Comparison of ENCODE assay signal across 18 cellular contexts in the genomic region with DNA sequence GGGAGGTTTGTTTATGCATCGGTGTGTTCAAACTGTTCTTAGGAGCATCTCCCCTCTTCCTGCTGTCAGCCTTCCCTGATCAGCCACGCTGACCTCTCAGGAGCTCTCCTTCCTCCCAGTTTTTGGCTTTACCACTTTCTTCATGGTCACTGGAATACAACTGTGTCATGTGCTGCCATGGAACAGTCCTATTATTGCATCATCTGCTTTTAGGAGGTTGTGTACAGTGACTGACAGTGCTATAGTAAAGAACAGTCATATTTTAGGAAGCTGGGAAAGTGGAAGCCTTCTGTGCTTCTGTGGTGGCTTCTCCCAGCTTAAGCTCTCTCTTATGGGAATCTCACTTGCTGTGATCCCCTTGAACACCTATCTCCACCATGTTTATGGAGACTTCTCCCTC.
DNase-seq lines count a peak whose midpoint lies in the region; FAIRE-seq and TF ChIP-seq lines count a peak whose summit lies in the region.
"Had no signal": no experiment of that assay in that cellular context is flagged by ENCODE, and none has a peak within 500 bp of the region (broad histone marks: within the 10 kb centered on the region; RNA-seq: fewer than 3 reads in every experiment).

No MANE protein-coding gene starts in this region.

- in situ Hi-C loops in mammary epithelial cell (cut with MboI; ENCODE audit: low sequenced_read_pairs in 2 of 2), result no loop called here

- CTCF ChIA-PET in mammary epithelial cell (lab: Charles Lee; ENCODE audit: low non-redundant PET), result no interaction called here

- DNase-seq in mammary epithelial cell (no peak), breast epithelium (ENCODE audit: low spot score in 2 of 2) (no peak), HT1080 (ENCODE audit: low read depth) (peak; percentile 6), epithelial cell of esophagus (ENCODE audit: low read depth) (peak; percentile 38), osteoblast (ENCODE audit: insufficient read length, low spot score, missing footprints) (peak; percentile 30), putamen (ENCODE audit: low spot score) (no peak), GM03348 (ENCODE audit: low spot score) (no peak), small intestine (no peak)
- DNase-seq: CD8-positive, alpha-beta memory T cell; DMS79; MG63; NCI-H1092 treated with DMSO at 0.1 percent for 48 hours; NCI-H1694; NCI-H2107; NCI-H69 had no signal

- H3K9ac ChIP-seq in mammary epithelial cell (ENCODE audit: insufficient read depth, low read length), result no peak overlapping the region
- H3K9ac ChIP-seq: BLaER1 treated with 17β-estradiol and CSF1 and Interleukin-3, amounts not matched to agents 10 nM and 100 nM had no signal

- BruUV-seq in mammary epithelial cell (replicated peaks; lab: Mats Ljungman, UMichigan), result no TSS peak

- dilution Hi-C loops in mammary epithelial cell (cut with HindIII; ENCODE audit: low sequenced_read_pairs), result no loop called here

- H3K4me1 ChIP-seq in mammary epithelial cell (ENCODE audit: insufficient read depth, low read length), result peaks cover 10% of the 10 kb centered on the region
- H3K4me1 ChIP-seq in breast epithelium, result no peaks in the 10 kb centered on the region
- H3K4me1 ChIP-seq in osteoblast (ENCODE audit: insufficient read depth, low read length), result no peaks in the 10 kb centered on the region
- no peaks in the 10 kb centered on the region for H3K4me1 ChIP-seq in small intestine (ENCODE audit: control insufficient read depth in 2 of 2, insufficient read depth in 1 of 2, low read depth in 1 of 2, low read length in 1 of 2)

- no peaks in the 10 kb centered on the region for H4K20me1 ChIP-seq in mammary epithelial cell (ENCODE audit: insufficient read depth, low read length)
- H4K20me1 ChIP-seq in osteoblast (ENCODE audit: insufficient read depth, low read length), result no peaks in the 10 kb centered on the region
- H4K20me1 ChIP-seq: BLaER1 treated with 17β-estradiol and CSF1 and Interleukin-3, amounts not matched to agents 10 nM and 100 nM had no signal

- H3K79me2 ChIP-seq in mammary epithelial cell (ENCODE audit: insufficient read depth, low read length) (no peaks in the 10 kb centered on the region), osteoblast (ENCODE audit: insufficient read depth, low read length) (no peaks in the 10 kb centered on the region)

- no peaks in the 10 kb centered on the region for H3K36me3 ChIP-seq in mammary epithelial cell (ENCODE audit: insufficient read depth, low read length)
- H3K36me3 ChIP-seq in breast epithelium, result no peaks in the 10 kb centered on the region
- no peaks in the 10 kb centered on the region for H3K36me3 ChIP-seq in osteoblast (ENCODE audit: insufficient read depth, low read length)
- no peaks in the 10 kb centered on the region for H3K36me3 ChIP-seq in small intestine (ENCODE audit: control insufficient read depth in 2 of 2, insufficient read depth in 2 of 2, low read length in 2 of 2)
- H3K36me3 ChIP-seq: BLaER1 treated with 17β-estradiol and CSF1 and Interleukin-3, amounts not matched to agents 10 nM and 100 nM; MG63 had no signal

- no peak for FAIRE-seq in small intestine (lab: Jason Lieb, UNC)

- H3K27me3 ChIP-seq in mammary epithelial cell (ENCODE audit: insufficient read depth, low read length) (no peaks in the 10 kb centered on the region), breast epithelium (no peaks in the 10 kb centered on the region), osteoblast (ENCODE audit: insufficient read depth, low read length) (no peaks in the 10 kb centered on the region), small intestine (ENCODE audit: control insufficient read depth in 2 of 2, insufficient read depth in 2 of 2, low read length in 2 of 2) (no peaks in the 10 kb centered on the region)
- H3K27me3 ChIP-seq: BLaER1 treated with 17β-estradiol and CSF1 and Interleukin-3, amounts not matched to agents 10 nM and 100 nM; MG63 had no signal

- TF ChIP-seq POLR2A in breast epithelium (IDR thresholded peaks at IDR 0.05), result no peak

- no peak overlapping the region for H3K4me2 ChIP-seq in mammary epithelial cell (ENCODE audit: insufficient read depth, low read depth, low read length)
- no peak overlapping the region for H3K4me2 ChIP-seq in osteoblast (ENCODE audit: insufficient read depth, low read length)
- H3K4me2 ChIP-seq: BLaER1 treated with 17β-estradiol and CSF1 and Interleukin-3, amounts not matched to agents 10 nM and 100 nM; GM23338 had no signal

- intact Hi-C loops in mammary epithelial cell (cut with micrococcal nuclease) (loop anchor here (5.0 to 10.0 kb wide), 2 partner anchors 219 to 366 kb away; partner anchors contain the start of gene FHOD3), breast epithelium (cut with DNase I; ENCODE audit: low total_unique reads) (no loop called here)

- TF ChIP-seq CTCF in mammary epithelial cell (conservative IDR thresholded peaks at IDR 0.05 in 1 of 2, IDR thresholded peaks at IDR 0.05 in 1 of 2; ENCODE audit: extremely low read depth in 1 of 2, insufficient read depth in 1 of 2, low read depth in 1 of 2, low read length in 2 of 2) (no peak), breast epithelium (IDR thresholded peaks at IDR 0.05) (no peak), epithelial cell of esophagus (IDR thresholded peaks at IDR 0.05; ENCODE audit: insufficient read depth, low read depth, low read length, missing control alignments) (no peak), osteoblast (IDR thresholded peaks at IDR 0.05; ENCODE audit: extremely low read depth, low read depth, low read length) (no peak)

- H2AFZ ChIP-seq in mammary epithelial cell (ENCODE audit: low read depth, low read length), result peak overlapping the region; percentile 12
- H2AFZ ChIP-seq in osteoblast (ENCODE audit: low read length), result peak overlapping the region; percentile 66
- H2AFZ ChIP-seq: GM23338 had no signal

- no peaks in the 10 kb centered on the region for H3K9me3 ChIP-seq in mammary epithelial cell (replicated peaks; ENCODE audit: insufficient read depth, low read length)
- no peaks in the 10 kb centered on the region for H3K9me3 ChIP-seq in breast epithelium
- H3K9me3 ChIP-seq in osteoblast (ENCODE audit: low read depth, low read length), result no peaks in the 10 kb centered on the region
- no peaks in the 10 kb centered on the region for H3K9me3 ChIP-seq in small intestine (ENCODE audit: control insufficient read depth, low read depth)
- H3K9me3 ChIP-seq: BLaER1 treated with 17β-estradiol and CSF1 and Interleukin-3, amounts not matched to agents 10 nM and 100 nM; MG63 had no signal

- H3K27ac ChIP-seq in mammary epithelial cell (ENCODE audit: insufficient read depth, low read depth, low read length), result no peak overlapping the region
- H3K27ac ChIP-seq in breast epithelium, result peak overlapping the region in 1 of 2 donors; percentile 25
- H3K27ac ChIP-seq in osteoblast (ENCODE audit: low read depth, low read length), result no peak overlapping the region
- H3K27ac ChIP-seq in small intestine (ENCODE audit: low read depth in 1 of 2, low read length in 1 of 2), result no peak overlapping the region
- H3K27ac ChIP-seq: BLaER1 treated with 17β-estradiol and CSF1 and Interleukin-3, amounts not matched to agents 10 nM and 100 nM; RWPE1 had no signal

- WGBS in mammary epithelial cell (ENCODE audit: low coverage, missing lambda C conversion rate), result 75% methylated on average over 2 of the region's 2 CpGs
- WGBS in small intestine, 3 donors, result 73 to 93% (median 89%) methylated on average over 2 of the region's 2 CpGs

- no peak overlapping the region for H3K4me3 ChIP-seq in mammary epithelial cell (replicated peaks in 1 of 3; ENCODE audit: insufficient read depth in 1 of 3, low read depth in 2 of 3, low read length in 3 of 3)
- no peak overlapping the region for H3K4me3 ChIP-seq in breast epithelium
- H3K4me3 ChIP-seq in epithelial cell of esophagus (ENCODE audit: low read length), result no peak overlapping the region
- no peak overlapping the region for H3K4me3 ChIP-seq in osteoblast (ENCODE audit: insufficient read depth, low read length)
- H3K4me3 ChIP-seq in small intestine (ENCODE audit: low read depth in 1 of 2, low read length in 2 of 2), result no peak overlapping the region
- H3K4me3 ChIP-seq: BLaER1 treated with 17β-estradiol and CSF1 and Interleukin-3, amounts not matched to agents 10 nM and 100 nM; GM23338; MG63 had no signal

Comparison
In these comparisons a context has a peak if more than half of its experiments do, and no peak if none do; other contexts are left out.
1. DNase-seq: peak in HT1080 (single experiment), epithelial cell of esophagus (single experiment) and osteoblast (single experiment); none in mammary epithelial cell (single experiment), breast epithelium (0 of 2), putamen (single experiment), GM03348 (single experiment) and small intestine (single experiment).